ENCODE assay signal across 8 cellular contexts in the genomic region with DNA sequence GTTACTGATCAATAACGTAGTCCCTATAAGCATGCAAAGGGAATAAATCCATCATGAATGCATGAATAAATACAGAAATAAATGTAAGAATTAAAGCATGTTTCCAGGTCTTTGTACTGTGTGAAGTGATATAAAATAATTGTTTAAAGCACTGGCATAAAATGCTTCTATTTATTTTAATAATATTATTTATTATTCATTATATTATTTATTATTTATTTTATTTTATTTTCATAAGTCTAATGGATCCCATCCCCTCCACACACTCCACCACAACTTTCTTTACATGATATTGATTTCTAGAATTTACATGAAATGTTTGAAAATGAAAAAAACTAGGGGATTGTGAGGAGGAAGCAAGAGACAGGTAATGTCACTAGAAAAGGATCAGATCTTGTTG.
"Had no signal": no experiment of that assay in that cellular context is flagged by ENCODE, and none has a peak within 500 bp of the region (broad histone marks: within the 10 kb centered on the region; RNA-seq: fewer than 3 reads in every experiment).

No MANE protein-coding gene starts in this region.

- ATAC-seq: HepG2 had no signal

- FAIRE-seq: HepG2, HTR-8/SVneo had no signal

- H3K4me3 Mint-ChIP-seq: IgD-negative memory B cell had no signal

- H3K36me3 Mint-ChIP-seq: IgD-negative memory B cell had no signal

- H3K27ac Mint-ChIP-seq: IgD-negative memory B cell had no signal

- DNase-seq: IMR-90, KBM-7, KG1 had no signal

- H3K9ac ChIP-seq: KMS-11 had no signal

- H3K27ac ChIP-seq: HL-60, KMS-11 had no signal

- H3K4me2 ChIP-seq: KMS-11 had no signal
